Comparison of ENCODE assay signal across 1 cellular context in the genomic region with DNA sequence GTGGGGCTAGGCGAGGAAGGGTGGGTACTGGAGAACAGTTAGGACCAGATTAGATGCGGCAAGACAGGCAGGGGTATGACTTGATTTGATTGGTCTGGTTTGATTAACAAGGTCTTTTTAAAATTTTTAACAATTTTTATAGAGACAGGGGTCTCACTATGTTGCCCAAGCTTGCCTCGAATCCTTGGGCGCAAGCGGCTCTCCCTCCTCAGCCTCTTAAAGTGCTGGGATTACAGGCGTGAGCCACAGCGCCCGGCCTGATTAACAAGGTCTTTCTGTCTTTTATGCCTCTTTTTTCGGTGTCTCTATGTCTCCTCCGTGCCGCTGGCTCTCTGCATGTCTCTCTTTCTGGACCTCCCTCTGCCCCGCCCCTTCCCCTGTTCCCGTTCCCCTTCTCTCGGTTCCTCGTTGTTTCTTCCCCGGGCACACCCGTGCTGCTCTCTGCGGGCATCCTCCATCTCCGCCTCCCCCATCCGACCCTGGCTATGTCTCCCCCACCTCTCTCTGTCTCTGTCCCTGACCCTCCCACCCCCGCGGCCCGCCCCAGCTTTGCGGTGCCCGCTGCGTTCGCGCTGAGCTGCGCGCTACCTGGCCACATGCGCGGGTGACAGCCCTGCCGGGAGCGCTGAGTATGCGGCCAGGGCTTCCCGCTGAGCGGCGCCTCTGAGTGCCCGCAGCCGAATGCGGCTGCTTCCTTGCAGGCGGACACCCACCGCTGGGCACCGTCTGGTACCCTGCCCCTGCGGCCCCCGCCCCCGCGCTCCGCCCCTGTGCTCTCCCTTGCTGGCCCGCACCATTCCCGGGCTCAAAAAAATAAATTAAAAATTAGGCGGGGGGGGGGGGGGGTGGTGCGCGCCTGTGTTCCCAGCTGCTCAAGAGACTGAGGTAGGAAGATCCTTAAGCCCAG.
TF ChIP-seq lines count a peak whose summit lies in the region.

No MANE protein-coding gene starts in this region.

TF ChIP-seq in GM12878, 131 proteins besides CTCF, POLR2A, EP300 and RAD21:
- TF ChIP-seq NR2C2 (IDR thresholded peaks at IDR 0.05; ENCODE audit: borderline replicate concordance, control insufficient read depth, insufficient read length, low read depth): no peak
- TF ChIP-seq, protein P1, sequence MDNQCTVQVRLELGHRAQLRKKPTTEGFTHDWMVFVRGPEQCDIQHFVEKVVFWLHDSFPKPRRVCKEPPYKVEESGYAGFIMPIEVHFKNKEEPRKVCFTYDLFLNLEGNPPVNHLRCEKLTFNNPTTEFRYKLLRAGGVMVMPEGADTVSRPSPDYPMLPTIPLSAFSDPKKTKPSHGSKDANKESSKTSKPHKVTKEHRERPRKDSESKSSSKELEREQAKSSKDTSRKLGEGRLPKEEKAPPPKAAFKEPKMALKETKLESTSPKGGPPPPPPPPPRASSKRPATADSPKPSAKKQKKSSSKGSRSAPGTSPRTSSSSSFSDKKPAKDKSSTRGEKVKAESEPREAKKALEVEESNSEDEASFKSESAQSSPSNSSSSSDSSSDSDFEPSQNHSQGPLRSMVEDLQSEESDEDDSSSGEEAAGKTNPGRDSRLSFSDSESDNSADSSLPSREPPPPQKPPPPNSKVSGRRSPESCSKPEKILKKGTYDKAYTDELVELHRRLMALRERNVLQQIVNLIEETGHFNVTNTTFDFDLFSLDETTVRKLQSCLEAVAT (IDR thresholded peaks at IDR 0.05): no peak
- TF ChIP-seq IKZF2 (IDR thresholded peaks at IDR 0.05): peak in 1 of 2 experiments; percentile 21; a peak in 1 of 4 replicates
